ENCODE assay signal across 10 cellular contexts in genomic region chr6:156163311-156163710, GRCh38.
"Had no signal": no experiment of that assay in that cellular context is flagged by ENCODE, and none has a peak within 500 bp of the region (broad histone marks: within the 10 kb centered on the region; RNA-seq: fewer than 3 reads in every experiment).

No MANE protein-coding gene starts in this region.

- H3K4me1 ChIP-seq: right lobe of liver, upper lobe of right lung had no signal

- ATAC-seq: psoas muscle, right lobe of liver, upper lobe of right lung had no signal

- H3K27ac ChIP-seq: cardiac muscle cell, heart left ventricle, psoas muscle, right lobe of liver, upper lobe of right lung had no signal

- H3K27me3 ChIP-seq: cardiac muscle cell, heart left ventricle, right lobe of liver, upper lobe of right lung had no signal

- H3K36me3 ChIP-seq: cardiac muscle cell, heart left ventricle, right lobe of liver, upper lobe of right lung had no signal

- H3K4me3 ChIP-seq: cardiac muscle cell, heart left ventricle, psoas muscle, right lobe of liver, upper lobe of right lung had no signal

- H3K9me3 ChIP-seq: heart left ventricle, psoas muscle, right lobe of liver, upper lobe of right lung had no signal

- DNase-seq: activated CD4-positive, alpha-beta T cell treated with anti-CD3 and anti-CD28 coated beads for 1 hour; activated effector memory CD4-positive, alpha-beta T cell treated with anti-CD3 and anti-CD28 coated beads, Interleukin-2, amount 50 U/mL, for 16 hours; activated T-cell treated with anti-CD3 and anti-CD28 coated beads for 4 hours; foreskin melanocyte; heart left ventricle; psoas muscle; right lobe of liver; T-helper 9 cell; upper lobe of right lung had no signal
